Comparison of ENCODE assay signal across 8 cellular contexts in the genomic region with DNA sequence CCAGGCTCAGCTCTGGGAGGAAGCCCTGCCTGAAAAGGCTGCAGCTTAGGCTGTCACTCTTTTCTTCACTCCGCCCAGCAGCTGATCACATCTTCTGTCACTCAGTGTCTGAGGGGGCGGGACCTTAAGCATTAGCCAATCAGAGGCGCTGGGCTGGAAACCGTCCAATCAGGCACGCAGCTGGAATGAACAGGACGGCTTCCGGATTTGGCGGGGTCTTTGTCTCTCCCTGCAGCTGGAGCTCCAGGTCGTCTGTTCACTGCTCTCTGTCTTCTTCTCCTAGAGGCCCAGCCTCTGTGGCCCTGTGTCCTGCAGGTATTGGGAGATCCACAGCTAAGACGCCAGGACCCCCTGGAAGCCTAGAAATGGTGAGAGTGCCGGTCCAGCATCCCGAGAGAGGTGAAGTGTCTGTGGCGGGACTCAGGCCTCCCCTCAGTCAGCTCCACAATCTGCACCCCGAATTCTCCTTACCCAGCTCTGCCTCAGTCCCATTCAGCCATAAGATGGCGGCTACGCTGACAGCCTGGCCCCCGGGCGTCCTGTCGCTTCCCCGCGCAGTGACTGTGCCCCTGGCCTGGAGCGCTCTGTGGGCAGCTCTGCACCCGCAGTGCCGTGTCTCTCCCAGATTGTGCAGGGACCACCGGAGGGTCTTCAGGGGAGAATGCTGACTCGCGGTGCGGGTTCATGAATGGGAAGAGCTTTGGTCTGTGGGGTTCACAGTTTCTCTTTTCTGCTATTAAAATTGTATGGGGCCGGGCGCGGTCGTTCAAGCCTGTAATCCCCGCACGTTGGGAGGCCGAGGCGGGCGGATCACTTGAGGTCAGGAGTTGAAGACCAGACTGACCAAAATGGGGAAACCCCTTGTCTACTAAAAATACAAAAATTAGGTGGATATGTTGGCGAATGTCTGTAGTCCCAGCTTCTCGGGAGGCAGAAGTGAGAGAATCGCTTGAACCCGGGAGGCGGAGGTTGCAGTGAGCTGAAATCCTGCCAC. TPM values are rescaled to one million over a fixed set of nuclear protein-coding genes. Genes with fewer than 3 reads are reported as not detected.
DNase-seq lines count a peak whose midpoint lies in the region; ATAC-seq, FAIRE-seq and TF ChIP-seq lines count a peak whose summit lies in the region.

A gene (plus strand): TSS at position 222 of the 994 bp plus-strand sequence. CDS start 144 bp downstream, at position 366.

- H3K27ac ChIP-seq in BLaER1 treated with 17β-estradiol and CSF1 and Interleukin-3, amounts not matched to agents 10 nM and 100 nM, result peak within 1 kb of the TSS; percentile 69 to 93 (median 88)
- peak within 1 kb of the TSS; percentile 97 for H3K27ac ChIP-seq in endodermal cell (ENCODE audit: low read depth, low read length)

- H3K9me3 ChIP-seq in BLaER1 treated with 17β-estradiol and CSF1 and Interleukin-3, amounts not matched to agents 10 nM and 100 nM (replicated peaks in 1 of 11), result peaks cover 49 to 63% (median 61%) of the 10 kb centered on the region in 11 experiments
- no peaks in the 10 kb centered on the region for H3K9me3 ChIP-seq in endodermal cell (ENCODE audit: control insufficient read depth, low read length)

- FAIRE-seq in GM19239 (lab: Jason Lieb, UNC), result peak; percentile 93

- peak within 1 kb of the TSS; percentile 75 to 93 (median 88) for H3K4me3 ChIP-seq in BLaER1 treated with 17β-estradiol and CSF1 and Interleukin-3, amounts not matched to agents 10 nM and 100 nM
- peak within 1 kb of the TSS; percentile 91 for H3K4me3 ChIP-seq in endodermal cell (ENCODE audit: low read length)

- WGBS in endodermal cell (ENCODE audit: insufficient coverage in 1 of 2, insufficient read length in 1 of 2), 2 experiments, result 2 to 4% methylated on average over 17 to 42 of the region's 42 CpGs

- no peak for TF ChIP-seq CTCF in endodermal cell (conservative IDR thresholded peaks at IDR 0.05)

- no peaks in the 10 kb centered on the region for H3K27me3 Mint-ChIP-seq in endodermal cell (ENCODE audit: insufficient read depth)

- H3K36me3 Mint-ChIP-seq in endodermal cell (ENCODE audit: low read depth), result peaks cover 25% of the 10 kb centered on the region

- peak; percentile 56 for DNase-seq in GM19239 (ENCODE audit: insufficient read length, low spot score)
- peak; percentile 98 for DNase-seq in NCI-H82 (lab: John Stamatoyannopoulos, UW)
- DNase-seq in activated CD8-positive, alpha-beta memory T cell treated with anti-CD3 and anti-CD28 coated beads for 48 hours (ENCODE audit: low read depth in 2 of 3, low spot score in 2 of 3), result peak; percentile 80 to 83 (median 81)
- peak; percentile 99 for DNase-seq in endodermal cell
- DNase-seq in mesenteric fat pad (ENCODE audit: low spot score), result peak; percentile 97
- DNase-seq in stimulated activated CD8-positive, alpha-beta memory T cell treated with anti-CD3 and anti-CD28 coated beads, Interleukin-15, amount 100 ng/mL, for 1 hour (ENCODE audit: low read depth), result peak; percentile 91

- peak within 1 kb of the TSS; percentile 100 for H3K4me3 Mint-ChIP-seq in endodermal cell

- ATAC-seq in HG03460 (IDR thresholded peaks at IDR 0.05; ENCODE audit: unreplicated experiment), result peak; percentile 98

- peak within 1 kb of the TSS; percentile 99 for H3K27ac Mint-ChIP-seq in endodermal cell

- H3K27me3 ChIP-seq in BLaER1 treated with 17β-estradiol and CSF1 and Interleukin-3, amounts not matched to agents 10 nM and 100 nM, result no peaks in the 10 kb centered on the region
- H3K27me3 ChIP-seq in endodermal cell (ENCODE audit: control insufficient read depth, insufficient read depth, low read length, poor library complexity, severe bottlenecking), result no peaks in the 10 kb centered on the region

- H3K9ac ChIP-seq in BLaER1 treated with 17β-estradiol and CSF1 and Interleukin-3, amounts not matched to agents 10 nM and 100 nM, result peak within 1 kb of the TSS; percentile 81 to 94 (median 90)
- peak within 1 kb of the TSS; percentile 87 for H3K9ac ChIP-seq in endodermal cell (ENCODE audit: extremely low read depth, low read length, poor library complexity, severe bottlenecking)

- peak within 1 kb of the TSS; percentile 70 to 87 (median 77) for H3K4me2 ChIP-seq in BLaER1 treated with 17β-estradiol and CSF1 and Interleukin-3, amounts not matched to agents 10 nM and 100 nM

- no peaks in the 10 kb centered on the region for H4K20me1 ChIP-seq in BLaER1 treated with 17β-estradiol and CSF1 and Interleukin-3, amounts not matched to agents 10 nM and 100 nM

- peaks cover 20% of the 10 kb centered on the region for H3K4me1 Mint-ChIP-seq in endodermal cell

- no peaks in the 10 kb centered on the region for H3K9me3 Mint-ChIP-seq in endodermal cell

- peaks cover 27 to 41% (median 38%) of the 10 kb centered on the region in 11 experiments for H3K36me3 ChIP-seq in BLaER1 treated with 17β-estradiol and CSF1 and Interleukin-3, amounts not matched to agents 10 nM and 100 nM
- peaks cover 15% of the 10 kb centered on the region for H3K36me3 ChIP-seq in endodermal cell (ENCODE audit: control insufficient read depth, insufficient read depth, low read length)

- peaks cover 0 to 9% (median 7%) of the 10 kb centered on the region in 10 experiments; a peak in 13 of 20 replicates for H3K4me1 ChIP-seq in BLaER1 treated with 17β-estradiol and CSF1 and Interleukin-3, amounts not matched to agents 10 nM and 100 nM
- no peaks in the 10 kb centered on the region for H3K4me1 ChIP-seq in endodermal cell (ENCODE audit: control insufficient read depth, insufficient read depth, low read length)

RNA-seq across cellular contexts. Expression of the gene that starts here (rescaled TPM):
- total RNA-seq in endodermal cell (10 to 100 TPM; 42.6 to 48.9 TPM), mesenteric fat pad (4.2 TPM)
- polyA plus RNA-seq in endodermal cell (2013, experiment 1 of 2), result 6.0 TPM
- 7.0 TPM for polyA plus RNA-seq in endodermal cell (2013, experiment 2 of 2)

Comparison
In these comparisons a context has a peak if more than half of its experiments do, and no peak if none do; other contexts are left out.
1. Peak in every context shown above with its lines: DNase-seq, ATAC-seq, H3K4me3 ChIP-seq and H3K27ac ChIP-seq.